Comparison of ENCODE assay signal across 1 cellular context in the genomic region with DNA sequence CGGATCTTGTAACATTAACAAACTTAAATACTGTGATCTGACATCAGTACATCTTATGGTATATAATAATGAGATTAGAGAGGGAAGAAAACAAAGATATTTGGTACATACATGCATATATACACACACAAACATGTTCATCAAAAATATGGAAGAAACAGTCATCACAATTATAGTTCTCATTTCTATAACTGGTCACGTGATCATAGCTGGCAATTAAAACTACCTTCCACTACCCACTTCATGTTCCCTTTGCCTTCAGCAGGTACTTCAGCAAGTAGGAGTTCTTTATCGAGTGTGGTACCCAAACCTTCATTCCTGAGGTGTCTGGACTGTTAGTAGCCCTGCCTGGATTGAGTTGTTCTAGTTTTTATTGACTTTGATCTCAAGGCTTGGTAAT.
TF ChIP-seq lines count a peak whose summit lies in the region.

No MANE protein-coding gene starts in this region.

TF ChIP-seq in HepG2, 621 proteins besides CTCF, POLR2A, EP300 and RAD21 (continued from another document):
- TF ChIP-seq YEATS4 (CRISPR knock-in tag; IDR thresholded peaks at IDR 0.05; ENCODE audit: borderline replicate concordance) = no peak
- no peak for TF ChIP-seq ZNF17 (CRISPR knock-in tag; IDR thresholded peaks at IDR 0.05)
- TF ChIP-seq CEBPG (CRISPR knock-in tag; IDR thresholded peaks at IDR 0.05) = no peak
- no peak for TF ChIP-seq ZNF513 (CRISPR knock-in tag; conservative IDR thresholded peaks at IDR 0.05)
- TF ChIP-seq, protein P1, sequence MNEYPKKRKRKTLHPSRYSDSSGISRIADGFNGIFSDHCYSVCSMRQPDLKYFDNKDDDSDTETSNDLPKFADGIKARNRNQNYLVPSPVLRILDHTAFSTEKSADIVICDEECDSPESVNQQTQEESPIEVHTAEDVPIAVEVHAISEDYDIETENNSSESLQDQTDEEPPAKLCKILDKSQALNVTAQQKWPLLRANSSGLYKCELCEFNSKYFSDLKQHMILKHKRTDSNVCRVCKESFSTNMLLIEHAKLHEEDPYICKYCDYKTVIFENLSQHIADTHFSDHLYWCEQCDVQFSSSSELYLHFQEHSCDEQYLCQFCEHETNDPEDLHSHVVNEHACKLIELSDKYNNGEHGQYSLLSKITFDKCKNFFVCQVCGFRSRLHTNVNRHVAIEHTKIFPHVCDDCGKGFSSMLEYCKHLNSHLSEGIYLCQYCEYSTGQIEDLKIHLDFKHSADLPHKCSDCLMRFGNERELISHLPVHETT (CRISPR knock-in tag; conservative IDR thresholded peaks at IDR 0.05) = no peak
